Comparison of ENCODE assay signal across 23 cellular contexts in genomic region chr13:41345165-41345920, GRCh38. TPM values are rescaled to one million over a fixed set of nuclear protein-coding genes. Genes with fewer than 3 reads are reported as not detected.
DNase-seq lines count a peak whose midpoint lies in the region; ATAC-seq, FAIRE-seq and TF ChIP-seq lines count a peak whose summit lies in the region.
"Had no signal": no experiment of that assay in that cellular context is flagged by ENCODE, and none has a peak within 500 bp of the region (broad histone marks: within the 10 kb centered on the region; RNA-seq: fewer than 3 reads in every experiment).

No MANE protein-coding gene starts in this region.

- H3K9ac ChIP-seq in endothelial cell of umbilical vein (replicated peaks; ENCODE audit: extremely low read depth, insufficient read depth, low read length), result no peak overlapping the region

- no peaks in the 10 kb centered on the region for H3K9me2 ChIP-seq in PC-9 (ENCODE audit: insufficient read depth)

- POLR2A ChIA-PET in endothelial cell of umbilical vein (lab: Charles Lee) (no interaction called here), PC-9 (lab: Charles Lee; ENCODE audit: unreplicated experiment) (no interaction called here)
- POLR2A ChIA-PET in naive thymus-derived CD8-positive, alpha-beta T cell (lab: Charles Lee), result no interaction called here

- no peaks in the 10 kb centered on the region for H3K27me3 Mint-ChIP-seq in activated CD8-positive, alpha-beta memory T cell treated with anti-CD3 and anti-CD28 coated beads, Interleukin-2, amount 10 ng/mL, durations not matched to agents 7 days and 5 days
- H3K27me3 Mint-ChIP-seq in T-helper 17 cell, result no peaks in the 10 kb centered on the region
- no peaks in the 10 kb centered on the region for H3K27me3 Mint-ChIP-seq in naive thymus-derived CD8-positive, alpha-beta T cell
- H3K27me3 Mint-ChIP-seq: stimulated activated memory B cell treated with anti-CD40 and anti-IgM and Interleukin-4, amounts not matched to agents 10 μg/mL and 1 μg/mL and 100 μg/mL, for 72 hours had no signal

- CTCF ChIA-PET in activated CD8-positive, alpha-beta memory T cell treated with anti-CD3 and anti-CD28 coated beads, Interleukin-2, amount 10 ng/mL, durations not matched to agents 7 days and 5 days (lab: Charles Lee), result no interaction called here
- CTCF ChIA-PET in endothelial cell of umbilical vein (lab: Charles Lee), result no interaction called here
- CTCF ChIA-PET in PC-9 (lab: Charles Lee), result no interaction called here

- peaks cover 17% of the 10 kb centered on the region for H3K4me1 Mint-ChIP-seq in activated CD8-positive, alpha-beta memory T cell treated with anti-CD3 and anti-CD28 coated beads, Interleukin-2, amount 10 ng/mL, durations not matched to agents 7 days and 5 days
- H3K4me1 Mint-ChIP-seq in T-helper 17 cell, result peaks cover 21% of the 10 kb centered on the region
- H3K4me1 Mint-ChIP-seq in naive thymus-derived CD8-positive, alpha-beta T cell, result peaks cover 24 to 63% (median 51%) of the 10 kb centered on the region in 4 donors

- H3K9me3 ChIP-seq in T-helper 17 cell (ENCODE audit: control insufficient read depth, low read length, poor library complexity, severe bottlenecking), result no peaks in the 10 kb centered on the region
- H3K9me3 ChIP-seq in endothelial cell of umbilical vein (replicated peaks; ENCODE audit: control insufficient read depth, insufficient read depth, low read length), result no peaks in the 10 kb centered on the region
- no peaks in the 10 kb centered on the region for H3K9me3 ChIP-seq in PC-9 (ENCODE audit: insufficient read depth, low read depth)
- H3K9me3 ChIP-seq: A549, esophagus squamous epithelium, SJSA1, tibial artery had no signal

- H3K9me1 ChIP-seq in endothelial cell of umbilical vein (replicated peaks; ENCODE audit: control insufficient read depth, extremely low read depth, insufficient read depth, low read length), result no peaks in the 10 kb centered on the region

- H3K27me3 ChIP-seq in endothelial cell of umbilical vein (ENCODE audit: control insufficient read depth in 2 of 2, insufficient read depth in 2 of 2, low read length in 2 of 2), result no peaks in the 10 kb centered on the region
- H3K27me3 ChIP-seq in PC-9 (ENCODE audit: insufficient read depth, low read depth), result no peaks in the 10 kb centered on the region
- H3K27me3 ChIP-seq: cardiac muscle cell, esophagus squamous epithelium, SJSA1, tibial artery had no signal

- in situ Hi-C loops in ACHN (cut with HindIII; ENCODE audit: low pct_ligation_motif_present, low pct_unique_long_range_greater_than_20kb, low sequenced_read_pairs), result no loop called here

- H3K4me3 Mint-ChIP-seq in activated CD8-positive, alpha-beta memory T cell treated with anti-CD3 and anti-CD28 coated beads, Interleukin-2, amount 10 ng/mL, durations not matched to agents 7 days and 5 days, result no peak overlapping the region
- H3K4me3 Mint-ChIP-seq in T-helper 17 cell, result no peak overlapping the region
- H3K4me3 Mint-ChIP-seq in naive thymus-derived CD8-positive, alpha-beta T cell, result peak overlapping the region in 9 of 10 donors; percentile 0 to 75 (median 38)
- H3K4me3 Mint-ChIP-seq: HFFc6; stimulated activated memory B cell treated with anti-CD40 and anti-IgM and Interleukin-4, amounts not matched to agents 10 μg/mL and 1 μg/mL and 100 μg/mL, for 72 hours had no signal

- H4K20me1 ChIP-seq in endothelial cell of umbilical vein (replicated peaks; ENCODE audit: control insufficient read depth, extremely low read depth, insufficient read depth, low read length) (no peaks in the 10 kb centered on the region), PC-9 (ENCODE audit: insufficient read depth) (no peaks in the 10 kb centered on the region)

- H3F3A ChIP-seq in PC-9 (ENCODE audit: insufficient read depth, low read depth), result no peaks in the 10 kb centered on the region

- H2AFZ ChIP-seq in endothelial cell of umbilical vein (ENCODE audit: low read depth, low read length), result no peak overlapping the region
- H2AFZ ChIP-seq in PC-9, result no peak overlapping the region

- H3K36me3 Mint-ChIP-seq in activated CD8-positive, alpha-beta memory T cell treated with anti-CD3 and anti-CD28 coated beads, Interleukin-2, amount 10 ng/mL, durations not matched to agents 7 days and 5 days, result peaks cover 62% of the 10 kb centered on the region
- peaks cover 7% of the 10 kb centered on the region for H3K36me3 Mint-ChIP-seq in T-helper 17 cell (ENCODE audit: low read depth)
- peaks cover 16 to 92% (median 56%) of the 10 kb centered on the region in 3 donors for H3K36me3 Mint-ChIP-seq in naive thymus-derived CD8-positive, alpha-beta T cell

- no peak for TF ChIP-seq POLR2A in endothelial cell of umbilical vein (IDR thresholded peaks at IDR 0.05; ENCODE audit: low read depth, low read length)

- H3K27ac ChIP-seq in endothelial cell of umbilical vein (ENCODE audit: insufficient read depth, low read depth, low read length) (peak overlapping the region; percentile 54), PC-9 (no peak overlapping the region)
- H3K27ac ChIP-seq: A549, C4-2B, cardiac muscle cell, esophagus squamous epithelium, SJSA1, tibial artery had no signal

- peak; percentile 40 for FAIRE-seq in endothelial cell of umbilical vein (lab: Jason Lieb, UNC)
- FAIRE-seq: A549 had no signal

- intact Hi-C loops in endothelial cell of umbilical vein (cut with micrococcal nuclease), result loop anchor here (5.0 kb wide), 1 partner anchor 33 kb away; the partner anchor contains the start of gene NAA16
- intact Hi-C loops in PC-9 (cut with micrococcal nuclease; ENCODE audit: unreplicated experiment), result no loop called here

- BruUV-seq in endothelial cell of umbilical vein (replicated peaks; lab: Mats Ljungman, UMichigan) (no TSS peak), PC-9 (replicated peaks; lab: Mats Ljungman, UMichigan) (no TSS peak)

- H3K9me3 Mint-ChIP-seq in activated CD8-positive, alpha-beta memory T cell treated with anti-CD3 and anti-CD28 coated beads, Interleukin-2, amount 10 ng/mL, durations not matched to agents 7 days and 5 days (ENCODE audit: low read depth), result no peaks in the 10 kb centered on the region
- peaks cover 0 to 2% (median 0%) of the 10 kb centered on the region in 9 donors for H3K9me3 Mint-ChIP-seq in naive thymus-derived CD8-positive, alpha-beta T cell
- H3K9me3 Mint-ChIP-seq: HFFc6; stimulated activated memory B cell treated with anti-CD40 and anti-IgM and Interleukin-4, amounts not matched to agents 10 μg/mL and 1 μg/mL and 100 μg/mL, for 72 hours had no signal

- no peak for TF ChIP-seq CTCF in endothelial cell of umbilical vein (IDR thresholded peaks at IDR 0.05; ENCODE audit: extremely low read depth in 1 of 2, insufficient read depth in 1 of 2, low read depth in 1 of 2, low read length in 2 of 2)
- TF ChIP-seq CTCF in PC-9 (conservative IDR thresholded peaks at IDR 0.05), result no peak

- DNase-seq in activated CD8-positive, alpha-beta memory T cell treated with anti-CD3 and anti-CD28 coated beads, Interleukin-2, amount 10 ng/mL, durations not matched to agents 7 days and 5 days, result no peak
- DNase-seq in activated CD8-positive, alpha-beta memory T cell treated with anti-CD3 and anti-CD28 coated beads, Interleukin-2, amount 50 U/mL, for 4 hours, result no peak
- no peak for DNase-seq in T-helper 17 cell
- no peak for DNase-seq in endothelial cell of umbilical vein (ENCODE audit: low read depth, low spot score)
- DNase-seq in naive thymus-derived CD8-positive, alpha-beta T cell, result no peak
- DNase-seq in ACHN, result no peak
- no peak for DNase-seq in stimulated activated CD8-positive, alpha-beta memory T cell treated with anti-CD3 and anti-CD28 coated beads, Interleukin-4, amount 100 ng/mL, for 48 hours
- no peak for DNase-seq in PC-9
- DNase-seq: activated CD4-positive, CD25-positive, alpha-beta regulatory T cell treated with anti-CD3 and anti-CD28 coated beads, Interleukin-2, amount 50 U/mL, for 72 hours; activated CD8-positive, alpha-beta memory T cell treated with anti-CD3 and anti-CD28 coated beads, Interleukin-2, amount 50 U/mL, for 48 hours; DMS79; esophagus squamous epithelium; HFFc6; NCI-H1417; NCI-H774; T1000; tibial artery had no signal

- dilution Hi-C loops in endothelial cell of umbilical vein (cut with MboI; ENCODE audit: extremely low pct_ligation_motif_present, low sequenced_read_pairs), result no loop called here

- H3K4me3 ChIP-seq in endothelial cell of umbilical vein (replicated peaks in 1 of 3; ENCODE audit: insufficient read depth in 1 of 3, low read depth in 1 of 3, low read length in 3 of 3) (no peak overlapping the region), PC-9 (no peak overlapping the region)
- H3K4me3 ChIP-seq: A549, cardiac muscle cell, esophagus squamous epithelium, lung, SJSA1, tibial artery had no signal

- H3K4me2 ChIP-seq in endothelial cell of umbilical vein (ENCODE audit: insufficient read depth, low read length) (peak overlapping the region; percentile 52), PC-9 (no peak overlapping the region)
- H3K4me2 ChIP-seq: A549 had no signal

- peaks cover 3 to 4% of the 10 kb centered on the region in 2 experiments for H3K36me3 ChIP-seq in endothelial cell of umbilical vein (ENCODE audit: control insufficient read depth in 2 of 2, extremely low read depth in 1 of 2, insufficient read depth in 2 of 2, low read length in 2 of 2)
- H3K36me3 ChIP-seq in PC-9 (ENCODE audit: low read depth), result no peaks in the 10 kb centered on the region

- ATAC-seq in activated CD8-positive, alpha-beta memory T cell treated with anti-CD3 and anti-CD28 coated beads, Interleukin-2, amount 10 ng/mL, durations not matched to agents 7 days and 5 days, result no peak
- ATAC-seq in T-helper 17 cell, result no peak
- ATAC-seq in naive thymus-derived CD8-positive, alpha-beta T cell, result no peak
- ATAC-seq: A549; stimulated activated memory B cell treated with anti-CD40 and anti-IgM and Interleukin-4, amounts not matched to agents 10 μg/mL and 1 μg/mL and 100 μg/mL, for 72 hours had no signal

- H3K27ac Mint-ChIP-seq in activated CD8-positive, alpha-beta memory T cell treated with anti-CD3 and anti-CD28 coated beads, Interleukin-2, amount 10 ng/mL, durations not matched to agents 7 days and 5 days, result peak overlapping the region; percentile 61
- peak overlapping the region; percentile 83 for H3K27ac Mint-ChIP-seq in T-helper 17 cell
- H3K27ac Mint-ChIP-seq in naive thymus-derived CD8-positive, alpha-beta T cell, result peak overlapping the region; percentile 72 to 94 (median 86)
- H3K27ac Mint-ChIP-seq: HFFc6; stimulated activated memory B cell treated with anti-CD40 and anti-IgM and Interleukin-4, amounts not matched to agents 10 μg/mL and 1 μg/mL and 100 μg/mL, for 72 hours had no signal

- H3K4me1 ChIP-seq in endothelial cell of umbilical vein (ENCODE audit: control insufficient read depth, extremely low read depth, insufficient read depth, low read length) (peaks cover 18% of the 10 kb centered on the region), PC-9 (replicated peaks; ENCODE audit: insufficient read depth) (no peaks in the 10 kb centered on the region)
- H3K4me1 ChIP-seq: A549, SJSA1, tibial artery had no signal

- H3K79me2 ChIP-seq in endothelial cell of umbilical vein (ENCODE audit: control insufficient read depth, insufficient read depth, low read length), result peaks cover 28% of the 10 kb centered on the region
- H3K79me2 ChIP-seq in PC-9 (ENCODE audit: low read depth), result no peaks in the 10 kb centered on the region

RNA-seq across cellular contexts. Expression of gene NAA16, which starts 34.3 kb away (rescaled TPM):
- total RNA-seq in activated CD8-positive, alpha-beta memory T cell treated with anti-CD3 and anti-CD28 coated beads, Interleukin-2, amount 10 ng/mL, durations not matched to agents 7 days and 5 days, result 10 to 100 TPM; 27.8 to 27.9 TPM
- total RNA-seq in T-helper 17 cell (10 to 100 TPM; 38.3 to 41.5 TPM), endothelial cell of umbilical vein (24.1 and 26.1 TPM in 2 replicates), PC-9 (2021) (11.0 and 12.1 TPM in 2 replicates)
- 5.7 and 8.6 TPM in 2 replicates for polyA plus RNA-seq in endothelial cell of umbilical vein
- 5.0 and 6.3 TPM in 2 replicates for polyA plus RNA-seq in endothelial cell of umbilical vein (2011; cell fraction: cytosol; rRNA removed)
- polyA plus RNA-seq in endothelial cell of umbilical vein (2011; cell fraction: nucleus; rRNA removed), result 47.8 and 69.0 TPM in 2 replicates
- 13.2 and 17.7 TPM in 2 replicates for polyA plus RNA-seq in endothelial cell of umbilical vein (2012)
- 11.5 and 12.8 TPM in 2 replicates for polyA minus RNA-seq in endothelial cell of umbilical vein
- polyA minus RNA-seq in endothelial cell of umbilical vein (2011; cell fraction: cytosol; rRNA and poly(A)+ RNA removed), result 8.8 TPM
- 38.2 and 45.8 TPM in 2 replicates for polyA minus RNA-seq in endothelial cell of umbilical vein (2011; cell fraction: nucleus; rRNA and poly(A)+ RNA removed)
- 10 to 100 TPM; 85.1 to 95.5 TPM for total RNA-seq in naive thymus-derived CD8-positive, alpha-beta T cell
- 10 to 100 TPM; 22.6 to 43.3 (median 26.5) TPM for polyA plus RNA-seq in naive thymus-derived CD8-positive, alpha-beta T cell

Comparison
In these comparisons a context has a peak if more than half of its experiments do, and no peak if none do; other contexts are left out.
1. H3K4me3 Mint-ChIP-seq: peak in naive thymus-derived CD8-positive, alpha-beta T cell (9 of 10); none in activated CD8-positive, alpha-beta memory T cell treated with anti-CD3 and anti-CD28 coated beads, Interleukin-2, amount 10 ng/mL, durations not matched to agents 7 days and 5 days (single experiment) and T-helper 17 cell (single experiment).
2. Peak in every context shown above with its lines, with median percentiles within 50 percentile points of each other: H3K27ac Mint-ChIP-seq.